Comparison of ENCODE assay signal across 11 cellular contexts in genomic region chrX:116490091-116490490, GRCh38. TPM values are rescaled to one million over a fixed set of nuclear protein-coding genes. Genes with fewer than 3 reads are reported as not detected.
A peak's percentile ranks its signal among the peaks of the same experiment; 100 is the strongest.
DNase-seq lines count a peak whose midpoint lies in the region; ATAC-seq and TF ChIP-seq lines count a peak whose summit lies in the region.
"Had no signal": no experiment of that assay in that cellular context is flagged by ENCODE, and none has a peak within 500 bp of the region (broad histone marks: within the 10 kb centered on the region; RNA-seq: fewer than 3 reads in every experiment).

No MANE protein-coding gene starts in this region.

- TF ChIP-seq POLR2A in transverse colon (IDR thresholded peaks at IDR 0.05), result no peak

- no peaks in the 10 kb centered on the region for H4K20me1 ChIP-seq in OCI-LY3 (ENCODE audit: insufficient read depth, low read length)

- H3K9me3 ChIP-seq in OCI-LY3 (ENCODE audit: insufficient read depth, low read length) (no peaks in the 10 kb centered on the region), transverse colon (no peaks in the 10 kb centered on the region)

- H3K27me3 ChIP-seq in GM06990 (replicated peaks; ENCODE audit: control insufficient read depth, insufficient read depth, low read length) (no peaks in the 10 kb centered on the region), OCI-LY3 (ENCODE audit: low read depth, low read length) (no peaks in the 10 kb centered on the region), transverse colon (no peaks in the 10 kb centered on the region)

- H3K4me1 ChIP-seq in OCI-LY3 (ENCODE audit: low read length) (no peaks in the 10 kb centered on the region), transverse colon (no peaks in the 10 kb centered on the region)

- peaks cover 3% of the 10 kb centered on the region for H3K9me3 Mint-ChIP-seq in natural killer cell treated with Interleukin-12 subunit alpha and Interleukin-12 subunit beta and Interleukin-15 and Interleukin-18, amount 100 ng/mL, for 72 hours
- H3K9me3 Mint-ChIP-seq in activated CD4-positive, alpha-beta T cell treated with anti-CD3 and anti-CD28 coated beads, Interleukin-2, amount 10 ng/mL, durations not matched to agents 24 days and 14 days, result no peaks in the 10 kb centered on the region

- no peaks in the 10 kb centered on the region for H3K4me1 Mint-ChIP-seq in natural killer cell treated with Interleukin-12 subunit alpha and Interleukin-12 subunit beta and Interleukin-15 and Interleukin-18, amount 100 ng/mL, for 72 hours (ENCODE audit: low read depth in 2 of 2)
- no peaks in the 10 kb centered on the region for H3K4me1 Mint-ChIP-seq in activated CD4-positive, alpha-beta T cell treated with anti-CD3 and anti-CD28 coated beads, Interleukin-2, amount 10 ng/mL, durations not matched to agents 24 days and 14 days

- intact Hi-C loops in transverse colon (cut with DNase I; ENCODE audit: low total_unique reads), result no loop called here
- intact Hi-C loops in posterior vena cava (cut with DNase I), result no loop called here
- intact Hi-C loops in activated CD4-positive, alpha-beta T cell treated with anti-CD3 and anti-CD28 coated beads, Interleukin-2, amount 10 ng/mL, durations not matched to agents 24 days and 14 days (cut with micrococcal nuclease), result no loop called here

- H2AFZ ChIP-seq in OCI-LY3 (ENCODE audit: low read depth, low read length), result no peak overlapping the region

- in situ Hi-C loops in transverse colon (cut with MboI; ENCODE audit: low pct_ligation_motif_present in 1 of 4, low pct_unique_long_range_greater_than_20kb in 1 of 4, low sequenced_read_pairs in 3 of 4), result no loop called here

- no peak for ATAC-seq in natural killer cell treated with Interleukin-12 subunit alpha and Interleukin-12 subunit beta and Interleukin-15 and Interleukin-18, amount 100 ng/mL, for 72 hours

- TF ChIP-seq CTCF in 22Rv1 (IDR thresholded peaks at IDR 0.05) (peak; percentile 41), GM06990 (IDR thresholded peaks at IDR 0.05; ENCODE audit: insufficient read depth, low read length, poor library complexity, severe bottlenecking) (peak; percentile 29), OCI-LY3 (IDR thresholded peaks at IDR 0.05; ENCODE audit: low read depth, low read length) (peak; percentile 50), fibroblast of villous mesenchyme (IDR thresholded peaks at IDR 0.05; ENCODE audit: insufficient read depth, low read depth, low read length) (no peak), transverse colon (IDR thresholded peaks at IDR 0.05) (peak in 1 of 5 experiments; percentile 15)

- H3K4me2 ChIP-seq in OCI-LY3 (ENCODE audit: low read length), result no peak overlapping the region

- no peak overlapping the region for H3K27ac Mint-ChIP-seq in natural killer cell treated with Interleukin-12 subunit alpha and Interleukin-12 subunit beta and Interleukin-15 and Interleukin-18, amount 100 ng/mL, for 72 hours
- H3K27ac Mint-ChIP-seq in activated CD4-positive, alpha-beta T cell treated with anti-CD3 and anti-CD28 coated beads, Interleukin-2, amount 10 ng/mL, durations not matched to agents 24 days and 14 days, result no peak overlapping the region

- no peaks in the 10 kb centered on the region for H3K36me3 Mint-ChIP-seq in natural killer cell treated with Interleukin-12 subunit alpha and Interleukin-12 subunit beta and Interleukin-15 and Interleukin-18, amount 100 ng/mL, for 72 hours
- H3K36me3 Mint-ChIP-seq in activated CD4-positive, alpha-beta T cell treated with anti-CD3 and anti-CD28 coated beads, Interleukin-2, amount 10 ng/mL, durations not matched to agents 24 days and 14 days (ENCODE audit: low read depth), result no peaks in the 10 kb centered on the region

- no peaks in the 10 kb centered on the region for H3K79me2 ChIP-seq in OCI-LY3 (ENCODE audit: low read length)

- H3K27me3 Mint-ChIP-seq in natural killer cell treated with Interleukin-12 subunit alpha and Interleukin-12 subunit beta and Interleukin-15 and Interleukin-18, amount 100 ng/mL, for 72 hours, result no peaks in the 10 kb centered on the region
- H3K27me3 Mint-ChIP-seq in activated CD4-positive, alpha-beta T cell treated with anti-CD3 and anti-CD28 coated beads, Interleukin-2, amount 10 ng/mL, durations not matched to agents 24 days and 14 days, result no peaks in the 10 kb centered on the region

- H3K36me3 ChIP-seq in GM06990 (ENCODE audit: control insufficient read depth, insufficient read depth, low read length) (no peaks in the 10 kb centered on the region), OCI-LY3 (replicated peaks; ENCODE audit: low read depth, low read length) (no peaks in the 10 kb centered on the region), transverse colon (no peaks in the 10 kb centered on the region)

- no peak overlapping the region for H3K4me3 Mint-ChIP-seq in natural killer cell treated with Interleukin-12 subunit alpha and Interleukin-12 subunit beta and Interleukin-15 and Interleukin-18, amount 100 ng/mL, for 72 hours
- no peak overlapping the region for H3K4me3 Mint-ChIP-seq in activated CD4-positive, alpha-beta T cell treated with anti-CD3 and anti-CD28 coated beads, Interleukin-2, amount 10 ng/mL, durations not matched to agents 24 days and 14 days

- no peak for DNase-seq in GM06990 (ENCODE audit: extremely low read depth, insufficient read length)
- DNase-seq in fibroblast of villous mesenchyme (ENCODE audit: low read depth), result peak; percentile 1
- DNase-seq in natural killer cell treated with Interleukin-12 subunit alpha and Interleukin-12 subunit beta and Interleukin-15 and Interleukin-18, amount 100 ng/mL, for 72 hours (ENCODE audit: low spot score), result no peak
- DNase-seq in transverse colon, result no peak
- no peak for DNase-seq in posterior vena cava (ENCODE audit: low spot score)
- no peak for DNase-seq in activated CD4-positive, alpha-beta T cell treated with anti-CD3 and anti-CD28 coated beads, Interleukin-2, amount 10 ng/mL, durations not matched to agents 24 days and 14 days
- DNase-seq: effector memory CD4-positive, alpha-beta T cell; NCI-H446 treated with DMSO at 0.1 percent for 48 hours had no signal

- H3K27ac ChIP-seq in 22Rv1 (no peak overlapping the region), OCI-LY3 (ENCODE audit: low read length) (no peak overlapping the region), transverse colon (no peak overlapping the region)
- H3K27ac ChIP-seq: skin epidermis had no signal

- H3K4me3 ChIP-seq in GM06990 (replicated peaks; ENCODE audit: low read depth, low read length) (no peak overlapping the region), OCI-LY3 (ENCODE audit: low read length) (no peak overlapping the region), fibroblast of villous mesenchyme (ENCODE audit: low read depth, low read length) (no peak overlapping the region), transverse colon (no peak overlapping the region)
- H3K4me3 ChIP-seq: skin epidermis had no signal

- no peak overlapping the region for H3K9ac ChIP-seq in OCI-LY3 (ENCODE audit: low read length)

- TF ChIP-seq EP300 in transverse colon (IDR thresholded peaks at IDR 0.05; ENCODE audit: low read depth), result no peak

RNA-seq across cellular contexts. Expression of gene CT83, which starts 27.3 kb away (rescaled TPM):
- total RNA-seq in fibroblast of villous mesenchyme (not detected in 2 replicates), transverse colon (not detected), posterior vena cava (not detected)
- total RNA-seq in natural killer cell treated with Interleukin-12 subunit alpha and Interleukin-12 subunit beta and Interleukin-15 and Interleukin-18, amount 100 ng/mL, for 72 hours, result not detected
- total RNA-seq in activated CD4-positive, alpha-beta T cell treated with anti-CD3 and anti-CD28 coated beads, Interleukin-2, amount 10 ng/mL, durations not matched to agents 24 days and 14 days, result not detected in 2 replicates

RNA-seq across cellular contexts. Expression of gene SLC6A14, which starts 53.7 kb away (rescaled TPM):
- total RNA-seq in fibroblast of villous mesenchyme (not detected in 2 replicates), transverse colon (under 1 TPM in 2 of 4 donors, not detected in 2; 0.48 to 0.55 TPM), posterior vena cava (not detected)
- not detected for total RNA-seq in natural killer cell treated with Interleukin-12 subunit alpha and Interleukin-12 subunit beta and Interleukin-15 and Interleukin-18, amount 100 ng/mL, for 72 hours
- total RNA-seq in activated CD4-positive, alpha-beta T cell treated with anti-CD3 and anti-CD28 coated beads, Interleukin-2, amount 10 ng/mL, durations not matched to agents 24 days and 14 days, result not detected in 2 replicates
